In genomic region chr1:154579382-154579781, GRCh38 we compare ENCODE assay signal across 15 cellular contexts. TPM values are rescaled to one million over a fixed set of nuclear protein-coding genes. Genes with fewer than 3 reads are reported as not detected.
DNase-seq lines count a peak whose midpoint lies in the region; ATAC-seq and TF ChIP-seq lines count a peak whose summit lies in the region.
"Had no signal": no experiment of that assay in that cellular context is flagged by ENCODE, and none has a peak within 500 bp of the region (broad histone marks: within the 10 kb centered on the region; RNA-seq: fewer than 3 reads in every experiment).

No MANE protein-coding gene starts in this region.

- TF ChIP-seq CTCF in left ventricle myocardium inferior (IDR thresholded peaks at IDR 0.05; ENCODE audit: borderline replicate concordance) (no peak), brain (conservative IDR thresholded peaks at IDR 0.05) (no peak)

- H3K36me3 ChIP-seq in left ventricle myocardium inferior = peaks cover 59% of the 10 kb centered on the region

- H3K4me3 Mint-ChIP-seq in brain = no peak overlapping the region
- H3K4me3 Mint-ChIP-seq: CD8-positive, alpha-beta T cell had no signal

- H3K27ac ChIP-seq in left ventricle myocardium inferior (replicated peaks) = peak overlapping the region; percentile 13
- H3K27ac ChIP-seq: A549, PC-9 had no signal

- H3K4me1 Mint-ChIP-seq in brain = peaks cover 34% of the 10 kb centered on the region

- no peaks in the 10 kb centered on the region for H3K27me3 Mint-ChIP-seq in brain

- no peaks in the 10 kb centered on the region for H3K9me3 ChIP-seq in left ventricle myocardium inferior (replicated peaks)
- H3K9me3 ChIP-seq: A549 had no signal

- H3K9me3 Mint-ChIP-seq in brain = no peaks in the 10 kb centered on the region
- H3K9me3 Mint-ChIP-seq: CD8-positive, alpha-beta T cell had no signal

- intact Hi-C loops in left ventricle myocardium inferior (cut with micrococcal nuclease) = loop anchor here (10.0 kb wide), 1 partner anchor 85 kb away; no protein-coding TSS in a partner anchor
- intact Hi-C loops in left cardiac atrium (cut with DNase I) = loop anchor here in 1 of 2 donors (10.0 kb wide), 1 partner anchor 305 kb away; no protein-coding TSS in a partner anchor

- ATAC-seq in left cardiac atrium (no peak), GM19467 (IDR thresholded peaks at IDR 0.05; ENCODE audit: unreplicated experiment) (no peak)
- ATAC-seq: A549; CD8-positive, alpha-beta T cell had no signal

- no peaks in the 10 kb centered on the region for H3K27me3 ChIP-seq in left ventricle myocardium inferior (ENCODE audit: low read depth)

- H3K4me1 ChIP-seq in left ventricle myocardium inferior = peaks cover 40% of the 10 kb centered on the region
- H3K4me1 ChIP-seq: A549 had no signal

- no peak for DNase-seq in left ventricle myocardium inferior
- no peak for DNase-seq in left cardiac atrium
- no peak for DNase-seq in NCI-H2081 (lab: John Stamatoyannopoulos, UW)
- no peak for DNase-seq in NCI-H82 (lab: John Stamatoyannopoulos, UW)
- DNase-seq: CD8-positive, alpha-beta T cell; NCI-H1092 treated with DMSO at 0.1 percent for 48 hours; NCI-H2107; NCI-H510A; NCI-H774; PC-9 had no signal

- TF ChIP-seq POLR2A in GM19193 (IDR thresholded peaks at IDR 0.05; ENCODE audit: extremely low read depth, insufficient read depth, insufficient read length) = peak; percentile 26

- peaks cover 52% of the 10 kb centered on the region for H3K36me3 Mint-ChIP-seq in brain

- H3K4me3 ChIP-seq in left ventricle myocardium inferior = no peak overlapping the region
- H3K4me3 ChIP-seq: A549, PC-9 had no signal

- peak overlapping the region in 4 of 5 experiments; percentile 24 to 78 (median 44) for H3K27ac Mint-ChIP-seq in brain

RNA-seq across cellular contexts. Expression of gene CHRNB2, which starts 11.8 kb away (rescaled TPM):
- total RNA-seq in left ventricle myocardium inferior (not detected), left cardiac atrium (under 1 TPM in 1 of 2 donors, not detected in 1; 0.05 TPM)
- polyA plus RNA-seq in brain (ENCODE audit: insufficient read depth, low read depth, low replicate concordance) = 20.1 TPM
- total RNA-seq: CD8-positive, alpha-beta T cell; H4; PC-9 had no signal

RNA-seq across cellular contexts. Expression of gene UBE2Q1, which starts 20.9 kb away (rescaled TPM):
- total RNA-seq in left ventricle myocardium inferior (57.0 TPM), left cardiac atrium (10 to 100 TPM; 45.8 to 57.9 TPM)
- 98.2 TPM for polyA plus RNA-seq in brain (ENCODE audit: insufficient read depth, low read depth, low replicate concordance)

RNA-seq across cellular contexts. Expression of gene ADAR, which starts 28.6 kb away (rescaled TPM):
- total RNA-seq in left ventricle myocardium inferior = 55.8 TPM
- total RNA-seq in left cardiac atrium = 10 to 100 TPM; 70.1 to 80.1 TPM
- 106 TPM for polyA plus RNA-seq in brain (ENCODE audit: insufficient read depth, low read depth, low replicate concordance)
